ENCODE assay signal across 1 cellular context in genomic region chr1:165827199-165828102, GRCh38.
TF ChIP-seq lines count a peak whose summit lies in the region.

TSS of gene UCK2 (plus strand) at chr1:165827614. CDS start at chr1:165827834, 220 bp downstream.

TF ChIP-seq in HepG2, 621 proteins besides CTCF, POLR2A, EP300 and RAD21 (continued from another document and continues in another):
- TF ChIP-seq ZUFSP (CRISPR knock-in tag; IDR thresholded peaks at IDR 0.05; ENCODE audit: borderline replicate concordance) (no peak), HNRNPL (IDR thresholded peaks at IDR 0.05; ENCODE audit: low read depth, low read length) (no peak), POGZ (CRISPR knock-in tag; IDR thresholded peaks at IDR 0.05) (peak; percentile 18; the same call in 1 of the 2 replicates), DMAP1 (CRISPR knock-in tag; IDR thresholded peaks at IDR 0.05) (0 out of 2 replicates have a peak, but pooled peaks have one; percentile 58), NFKB2 (CRISPR knock-in tag; IDR thresholded peaks at IDR 0.05; ENCODE audit: borderline replicate concordance) (peak; percentile 14; the same call in 1 of the 2 replicates), TBX3 (IDR thresholded peaks at IDR 0.05; ENCODE audit: borderline replicate concordance) (no peak), MED13 (CRISPR knock-in tag; IDR thresholded peaks at IDR 0.05) (0 out of 2 replicates have a peak, but pooled peaks have one; percentile 7), TEAD3 (CRISPR knock-in tag; optimal IDR thresholded peaks at IDR 0.05; ENCODE audit: borderline replicate concordance) (no peak), HMG20A (CRISPR knock-in tag; IDR thresholded peaks at IDR 0.05; ENCODE audit: borderline replicate concordance) (no peak), ZNF329 (CRISPR knock-in tag; IDR thresholded peaks at IDR 0.05; ENCODE audit: low read depth) (0 out of 2 replicates have a peak, but pooled peaks have one; percentile 63), ZFX (CRISPR knock-in tag; IDR thresholded peaks at IDR 0.05; ENCODE audit: low read depth) (peak; percentile 48; the same call in 1 of the 2 replicates), MXD1 (CRISPR knock-in tag; IDR thresholded peaks at IDR 0.05) (peak; percentile 70; the same call in 1 of the 2 replicates), ZSCAN30 (CRISPR knock-in tag; IDR thresholded peaks at IDR 0.05) (no peak), ZSCAN21 (CRISPR knock-in tag; IDR thresholded peaks at IDR 0.05; ENCODE audit: borderline replicate concordance) (no peak), ZNF724P (CRISPR knock-in tag; IDR thresholded peaks at IDR 0.05; ENCODE audit: borderline replicate concordance) (peak; percentile 74; the same call in 1 of the 2 replicates), ZNF12 (CRISPR knock-in tag; IDR thresholded peaks at IDR 0.05) (no peak), CCDC6 (CRISPR knock-in tag; IDR thresholded peaks at IDR 0.05) (peak; percentile 30; the same call in 1 of the 2 replicates), AGO1 (IDR thresholded peaks at IDR 0.05; ENCODE audit: low read depth, low read length, poor library complexity, severe bottlenecking) (no peak), ATF4 (CRISPR knock-in tag; IDR thresholded peaks at IDR 0.05) (no peak), RBAK (CRISPR knock-in tag; IDR thresholded peaks at IDR 0.05) (no peak), MXI1 (IDR thresholded peaks at IDR 0.05; ENCODE audit: borderline replicate concordance, low read depth, low read length) (peak; percentile 54; the same call in 1 of the 3 replicates), ZNF614 (CRISPR knock-in tag; IDR thresholded peaks at IDR 0.05; ENCODE audit: borderline replicate concordance) (no peak), ZNF558 (CRISPR knock-in tag; IDR thresholded peaks at IDR 0.05; ENCODE audit: borderline replicate concordance) (0 out of 2 replicates have a peak, but pooled peaks have one; percentile 42), ZSCAN20 (CRISPR knock-in tag; IDR thresholded peaks at IDR 0.05; ENCODE audit: borderline replicate concordance) (no peak), ZSCAN29 (CRISPR knock-in tag; conservative IDR thresholded peaks at IDR 0.05) (no peak), ZNF24 (IDR thresholded peaks at IDR 0.05) (no peak), HDAC2 (CRISPR knock-in tag; IDR thresholded peaks at IDR 0.05) (peak; percentile 33; the same call in 1 of the 2 replicates), TFE3 (CRISPR knock-in tag; IDR thresholded peaks at IDR 0.05) (no peak), RARA (CRISPR knock-in tag; IDR thresholded peaks at IDR 0.05) (0 out of 2 replicates have a peak, but pooled peaks have one; percentile 13), MTA3 (CRISPR knock-in tag; IDR thresholded peaks at IDR 0.05) (no peak), ZNF747 (CRISPR knock-in tag; IDR thresholded peaks at IDR 0.05; ENCODE audit: borderline replicate concordance) (peak; percentile 74), ONECUT2 (CRISPR knock-in tag; IDR thresholded peaks at IDR 0.05) (no peak), ZSCAN12 (CRISPR knock-in tag; IDR thresholded peaks at IDR 0.05) (0 out of 2 replicates have a peak, but pooled peaks have one; percentile 22), PLRG1 (conservative IDR thresholded peaks at IDR 0.05) (no peak), ZBTB26 (CRISPR knock-in tag; IDR thresholded peaks at IDR 0.05; ENCODE audit: borderline replicate concordance) (no peak), ZNF670 (CRISPR knock-in tag; IDR thresholded peaks at IDR 0.05; ENCODE audit: borderline replicate concordance) (no peak), ZGPAT (CRISPR knock-in tag; IDR thresholded peaks at IDR 0.05) (peak; percentile 44; the same call in 1 of the 2 replicates), SP5 (CRISPR knock-in tag; IDR thresholded peaks at IDR 0.05; ENCODE audit: borderline replicate concordance, low read depth) (peak; percentile 20; the same call in 1 of the 2 replicates), SRY (CRISPR knock-in tag; IDR thresholded peaks at IDR 0.05) (no peak; the same call in 1 of the 2 replicates)
- TF ChIP-seq, protein P1, sequence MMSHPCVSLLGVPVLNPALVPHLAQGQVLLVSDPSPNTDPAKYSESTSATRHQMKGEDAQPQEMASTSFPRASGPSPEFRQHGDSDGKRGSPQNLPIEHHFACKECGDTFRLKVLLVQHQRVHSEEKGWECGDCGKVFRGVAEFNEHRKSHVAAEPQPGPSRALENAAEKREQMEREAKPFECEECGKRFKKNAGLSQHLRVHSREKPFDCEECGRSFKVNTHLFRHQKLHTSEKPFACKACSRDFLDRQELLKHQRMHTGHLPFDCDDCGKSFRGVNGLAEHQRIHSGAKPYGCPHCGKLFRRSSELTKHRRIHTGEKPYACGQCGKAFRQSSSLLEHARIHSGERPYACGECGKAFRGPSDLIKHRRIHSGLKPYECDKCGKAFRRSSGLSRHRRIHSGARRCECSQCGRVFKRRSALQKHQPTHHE (CRISPR knock-in tag; IDR thresholded peaks at IDR 0.05; ENCODE audit: borderline replicate concordance): peak; percentile 8; the same call in 1 of the 2 replicates
- TF ChIP-seq, protein P2, sequence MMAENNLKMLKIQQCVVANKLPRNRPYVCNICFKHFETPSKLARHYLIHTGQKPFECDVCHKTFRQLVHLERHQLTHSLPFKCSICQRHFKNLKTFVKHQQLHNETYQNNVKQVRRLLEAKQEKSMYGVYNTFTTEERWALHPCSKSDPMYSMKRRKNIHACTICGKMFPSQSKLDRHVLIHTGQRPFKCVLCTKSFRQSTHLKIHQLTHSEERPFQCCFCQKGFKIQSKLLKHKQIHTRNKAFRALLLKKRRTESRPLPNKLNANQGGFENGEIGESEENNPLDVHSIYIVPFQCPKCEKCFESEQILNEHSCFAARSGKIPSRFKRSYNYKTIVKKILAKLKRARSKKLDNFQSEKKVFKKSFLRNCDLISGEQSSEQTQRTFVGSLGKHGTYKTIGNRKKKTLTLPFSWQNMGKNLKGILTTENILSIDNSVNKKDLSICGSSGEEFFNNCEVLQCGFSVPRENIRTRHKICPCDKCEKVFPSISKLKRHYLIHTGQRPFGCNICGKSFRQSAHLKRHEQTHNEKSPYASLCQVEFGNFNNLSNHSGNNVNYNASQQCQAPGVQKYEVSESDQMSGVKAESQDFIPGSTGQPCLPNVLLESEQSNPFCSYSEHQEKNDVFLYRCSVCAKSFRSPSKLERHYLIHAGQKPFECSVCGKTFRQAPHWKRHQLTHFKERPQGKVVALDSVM (CRISPR knock-in tag; IDR thresholded peaks at IDR 0.05): peak; percentile 31; the same call in 1 of the 2 replicates
- TF ChIP-seq, protein P3, sequence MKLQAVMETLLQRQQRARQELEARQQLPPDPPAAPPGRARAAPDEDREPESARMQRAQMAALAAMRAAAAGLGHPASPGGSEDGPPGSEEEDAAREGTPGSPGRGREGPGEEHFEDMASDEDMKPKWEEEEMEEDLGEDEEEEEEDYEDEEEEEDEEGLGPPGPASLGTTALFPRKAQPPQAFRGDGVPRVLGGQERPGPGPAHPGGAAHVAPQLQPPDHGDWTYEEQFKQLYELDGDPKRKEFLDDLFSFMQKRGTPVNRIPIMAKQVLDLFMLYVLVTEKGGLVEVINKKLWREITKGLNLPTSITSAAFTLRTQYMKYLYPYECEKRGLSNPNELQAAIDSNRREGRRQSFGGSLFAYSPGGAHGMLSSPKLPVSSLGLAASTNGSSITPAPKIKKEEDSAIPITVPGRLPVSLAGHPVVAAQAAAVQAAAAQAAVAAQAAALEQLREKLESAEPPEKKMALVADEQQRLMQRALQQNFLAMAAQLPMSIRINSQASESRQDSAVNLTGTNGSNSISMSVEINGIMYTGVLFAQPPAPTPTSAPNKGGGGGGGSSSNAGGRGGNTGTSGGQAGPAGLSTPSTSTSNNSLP (IDR thresholded peaks at IDR 0.05; ENCODE audit: low read depth, low read length): no peak
- TF ChIP-seq, protein P4, sequence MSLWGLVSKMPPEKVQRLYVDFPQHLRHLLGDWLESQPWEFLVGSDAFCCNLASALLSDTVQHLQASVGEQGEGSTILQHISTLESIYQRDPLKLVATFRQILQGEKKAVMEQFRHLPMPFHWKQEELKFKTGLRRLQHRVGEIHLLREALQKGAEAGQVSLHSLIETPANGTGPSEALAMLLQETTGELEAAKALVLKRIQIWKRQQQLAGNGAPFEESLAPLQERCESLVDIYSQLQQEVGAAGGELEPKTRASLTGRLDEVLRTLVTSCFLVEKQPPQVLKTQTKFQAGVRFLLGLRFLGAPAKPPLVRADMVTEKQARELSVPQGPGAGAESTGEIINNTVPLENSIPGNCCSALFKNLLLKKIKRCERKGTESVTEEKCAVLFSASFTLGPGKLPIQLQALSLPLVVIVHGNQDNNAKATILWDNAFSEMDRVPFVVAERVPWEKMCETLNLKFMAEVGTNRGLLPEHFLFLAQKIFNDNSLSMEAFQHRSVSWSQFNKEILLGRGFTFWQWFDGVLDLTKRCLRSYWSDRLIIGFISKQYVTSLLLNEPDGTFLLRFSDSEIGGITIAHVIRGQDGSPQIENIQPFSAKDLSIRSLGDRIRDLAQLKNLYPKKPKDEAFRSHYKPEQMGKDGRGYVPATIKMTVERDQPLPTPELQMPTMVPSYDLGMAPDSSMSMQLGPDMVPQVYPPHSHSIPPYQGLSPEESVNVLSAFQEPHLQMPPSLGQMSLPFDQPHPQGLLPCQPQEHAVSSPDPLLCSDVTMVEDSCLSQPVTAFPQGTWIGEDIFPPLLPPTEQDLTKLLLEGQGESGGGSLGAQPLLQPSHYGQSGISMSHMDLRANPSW (CRISPR knock-in tag; IDR thresholded peaks at IDR 0.05; ENCODE audit: borderline replicate concordance): no peak
- TF ChIP-seq, protein P5, sequence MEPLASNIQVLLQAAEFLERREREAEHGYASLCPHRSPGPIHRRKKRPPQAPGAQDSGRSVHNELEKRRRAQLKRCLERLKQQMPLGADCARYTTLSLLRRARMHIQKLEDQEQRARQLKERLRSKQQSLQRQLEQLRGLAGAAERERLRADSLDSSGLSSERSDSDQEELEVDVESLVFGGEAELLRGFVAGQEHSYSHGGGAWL (CRISPR knock-in tag; IDR thresholded peaks at IDR 0.05): 0 out of 2 replicates have a peak, but pooled peaks have one; percentile 28
- TF ChIP-seq, protein P6, sequence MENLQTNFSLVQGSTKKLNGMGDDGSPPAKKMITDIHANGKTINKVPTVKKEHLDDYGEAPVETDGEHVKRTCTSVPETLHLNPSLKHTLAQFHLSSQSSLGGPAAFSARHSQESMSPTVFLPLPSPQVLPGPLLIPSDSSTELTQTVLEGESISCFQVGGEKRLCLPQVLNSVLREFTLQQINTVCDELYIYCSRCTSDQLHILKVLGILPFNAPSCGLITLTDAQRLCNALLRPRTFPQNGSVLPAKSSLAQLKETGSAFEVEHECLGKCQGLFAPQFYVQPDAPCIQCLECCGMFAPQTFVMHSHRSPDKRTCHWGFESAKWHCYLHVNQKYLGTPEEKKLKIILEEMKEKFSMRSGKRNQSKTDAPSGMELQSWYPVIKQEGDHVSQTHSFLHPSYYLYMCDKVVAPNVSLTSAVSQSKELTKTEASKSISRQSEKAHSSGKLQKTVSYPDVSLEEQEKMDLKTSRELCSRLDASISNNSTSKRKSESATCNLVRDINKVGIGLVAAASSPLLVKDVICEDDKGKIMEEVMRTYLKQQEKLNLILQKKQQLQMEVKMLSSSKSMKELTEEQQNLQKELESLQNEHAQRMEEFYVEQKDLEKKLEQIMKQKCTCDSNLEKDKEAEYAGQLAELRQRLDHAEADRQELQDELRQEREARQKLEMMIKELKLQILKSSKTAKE (CRISPR knock-in tag; IDR thresholded peaks at IDR 0.05; ENCODE audit: borderline replicate concordance): no peak
